Comparison of ENCODE assay signal across 10 cellular contexts in genomic region chr11:101129203-101129943, GRCh38. TPM values are rescaled to one million over a fixed set of nuclear protein-coding genes. Genes with fewer than 3 reads are reported as not detected.
DNase-seq lines count a peak whose midpoint lies in the region; ATAC-seq and TF ChIP-seq lines count a peak whose summit lies in the region.
"Had no signal": no experiment of that assay in that cellular context is flagged by ENCODE, and none has a peak within 500 bp of the region (broad histone marks: within the 10 kb centered on the region; RNA-seq: fewer than 3 reads in every experiment).

PGR (minus strand) TSS chr11:101129813; CDS start chr11:101129070, 743 bp downstream.

- peaks cover 5% of the 10 kb centered on the region for H3K27me3 ChIP-seq in muscle layer of duodenum (ENCODE audit: low read depth, low read length)
- no peaks in the 10 kb centered on the region for H3K27me3 ChIP-seq in uterus
- H3K27me3 ChIP-seq: BLaER1 had no signal

- peaks cover 3% of the 10 kb centered on the region for H3K4me1 Mint-ChIP-seq in activated naive CD8-positive, alpha-beta T cell treated with anti-CD3 and anti-CD28 coated beads, Interleukin-2, amount 10 ng/mL, durations not matched to agents 7 days and 5 days
- H3K4me1 Mint-ChIP-seq in activated naive CD8-positive, alpha-beta T cell treated with anti-CD3 and anti-CD28 coated beads, Interleukin-2, amount 50 U/mL, for 24 hours: peaks cover 2% of the 10 kb centered on the region
- peaks cover 3% of the 10 kb centered on the region for H3K4me1 Mint-ChIP-seq in activated naive CD4-positive, alpha-beta T cell treated with anti-CD3 and anti-CD28 coated beads, Interleukin-2, amount 10 ng/mL, durations not matched to agents 7 days and 5 days

- CTCF ChIA-PET in activated naive CD4-positive, alpha-beta T cell treated with anti-CD3 and anti-CD28 coated beads, Interleukin-2, amount 10 ng/mL, durations not matched to agents 7 days and 5 days (lab: Charles Lee): no interaction called here

- H3K36me3 ChIP-seq in muscle layer of duodenum (ENCODE audit: control insufficient read depth in 1 of 2, insufficient read depth in 2 of 2, low read length in 2 of 2) (no peaks in the 10 kb centered on the region), uterus (no peaks in the 10 kb centered on the region)
- H3K36me3 ChIP-seq: BLaER1 had no signal

- peak; percentile 52 to 60 for TF ChIP-seq POLR2A in uterus (IDR thresholded peaks at IDR 0.05)

- H3K27me3 Mint-ChIP-seq in activated naive CD8-positive, alpha-beta T cell treated with anti-CD3 and anti-CD28 coated beads, Interleukin-2, amount 10 ng/mL, durations not matched to agents 7 days and 5 days: peaks cover 37% of the 10 kb centered on the region
- peaks cover 50% of the 10 kb centered on the region for H3K27me3 Mint-ChIP-seq in activated naive CD8-positive, alpha-beta T cell treated with anti-CD3 and anti-CD28 coated beads, Interleukin-2, amount 50 U/mL, for 24 hours
- peaks cover 34% of the 10 kb centered on the region for H3K27me3 Mint-ChIP-seq in activated naive CD4-positive, alpha-beta T cell treated with anti-CD3 and anti-CD28 coated beads, Interleukin-2, amount 10 ng/mL, durations not matched to agents 7 days and 5 days

- H3K9me3 ChIP-seq in muscle layer of duodenum (ENCODE audit: control insufficient read depth in 1 of 2, low read length in 2 of 2) (no peaks in the 10 kb centered on the region), uterus (no peaks in the 10 kb centered on the region)

- peak within 1 kb of the TSS; percentile 63 for H3K27ac Mint-ChIP-seq in activated naive CD8-positive, alpha-beta T cell treated with anti-CD3 and anti-CD28 coated beads, Interleukin-2, amount 10 ng/mL, durations not matched to agents 7 days and 5 days
- no peak within 1 kb of the TSS for H3K27ac Mint-ChIP-seq in activated naive CD8-positive, alpha-beta T cell treated with anti-CD3 and anti-CD28 coated beads, Interleukin-2, amount 50 U/mL, for 24 hours
- no peak within 1 kb of the TSS for H3K27ac Mint-ChIP-seq in activated naive CD4-positive, alpha-beta T cell treated with anti-CD3 and anti-CD28 coated beads, Interleukin-2, amount 10 ng/mL, durations not matched to agents 7 days and 5 days
- H3K27ac Mint-ChIP-seq: activated B cell treated with CpG ODN at 0.5 μM for 24 hours had no signal

- no peaks in the 10 kb centered on the region for H3K36me3 Mint-ChIP-seq in activated naive CD8-positive, alpha-beta T cell treated with anti-CD3 and anti-CD28 coated beads, Interleukin-2, amount 10 ng/mL, durations not matched to agents 7 days and 5 days
- peaks cover 3% of the 10 kb centered on the region for H3K36me3 Mint-ChIP-seq in activated naive CD8-positive, alpha-beta T cell treated with anti-CD3 and anti-CD28 coated beads, Interleukin-2, amount 50 U/mL, for 24 hours (ENCODE audit: low read depth)
- H3K36me3 Mint-ChIP-seq in activated naive CD4-positive, alpha-beta T cell treated with anti-CD3 and anti-CD28 coated beads, Interleukin-2, amount 10 ng/mL, durations not matched to agents 7 days and 5 days: no peaks in the 10 kb centered on the region

- intact Hi-C loops in uterus (cut with DNase I; ENCODE audit: low total_unique reads): no loop called here

- no peak for ATAC-seq in activated naive CD8-positive, alpha-beta T cell treated with anti-CD3 and anti-CD28 coated beads, Interleukin-2, amount 10 ng/mL, durations not matched to agents 7 days and 5 days (ENCODE audit: low read depth)
- ATAC-seq in activated naive CD8-positive, alpha-beta T cell treated with anti-CD3 and anti-CD28 coated beads, Interleukin-2, amount 50 U/mL, for 24 hours: no peak
- ATAC-seq in esophagus mucosa: peak; percentile 39

- DNase-seq in activated naive CD8-positive, alpha-beta T cell treated with anti-CD3 and anti-CD28 coated beads, Interleukin-2, amount 10 ng/mL, durations not matched to agents 7 days and 5 days: no peak
- no peak for DNase-seq in activated naive CD8-positive, alpha-beta T cell treated with anti-CD3 and anti-CD28 coated beads, Interleukin-2, amount 50 U/mL, for 24 hours
- DNase-seq in uterus (peak; percentile 81 to 86), amygdala (lab: John Stamatoyannopoulos, UW) (no peak)
- no peak for DNase-seq in central memory CD4-positive, alpha-beta T cell
- DNase-seq in activated naive CD4-positive, alpha-beta T cell treated with anti-CD3 and anti-CD28 coated beads, Interleukin-2, amount 10 ng/mL, durations not matched to agents 7 days and 5 days: no peak
- DNase-seq: activated B cell treated with CpG ODN at 0.5 μM for 24 hours had no signal

- H3K4me1 ChIP-seq in muscle layer of duodenum (ENCODE audit: control insufficient read depth in 1 of 2, insufficient read depth in 2 of 2, low read length in 2 of 2): peaks cover 0 to 5% of the 10 kb centered on the region in 2 donors
- H3K4me1 ChIP-seq in uterus: peaks cover 0 to 7% of the 10 kb centered on the region in 2 donors
- H3K4me1 ChIP-seq: BLaER1 had no signal

- H3K4me3 ChIP-seq in muscle layer of duodenum (ENCODE audit: low read depth in 1 of 2, low read length in 2 of 2) (peak within 1 kb of the TSS; percentile 61 to 88), uterus (peak within 1 kb of the TSS; percentile 78 to 79)
- H3K4me3 ChIP-seq: BLaER1 had no signal

- H3K27ac ChIP-seq in muscle layer of duodenum (ENCODE audit: low read length) (no peak within 1 kb of the TSS), uterus (peak within 1 kb of the TSS; percentile 94 to 98)
- H3K27ac ChIP-seq: BLaER1 had no signal

- no peak within 1 kb of the TSS for H3K4me3 Mint-ChIP-seq in activated naive CD8-positive, alpha-beta T cell treated with anti-CD3 and anti-CD28 coated beads, Interleukin-2, amount 10 ng/mL, durations not matched to agents 7 days and 5 days
- H3K4me3 Mint-ChIP-seq in activated naive CD8-positive, alpha-beta T cell treated with anti-CD3 and anti-CD28 coated beads, Interleukin-2, amount 50 U/mL, for 24 hours: no peak within 1 kb of the TSS
- no peak within 1 kb of the TSS for H3K4me3 Mint-ChIP-seq in activated naive CD4-positive, alpha-beta T cell treated with anti-CD3 and anti-CD28 coated beads, Interleukin-2, amount 10 ng/mL, durations not matched to agents 7 days and 5 days
- H3K4me3 Mint-ChIP-seq: activated B cell treated with CpG ODN at 0.5 μM for 24 hours had no signal

- POLR2A ChIA-PET in activated naive CD8-positive, alpha-beta T cell treated with anti-CD3 and anti-CD28 coated beads, Interleukin-2, amount 10 ng/mL, durations not matched to agents 7 days and 5 days (lab: Charles Lee): no interaction called here

- TF ChIP-seq CTCF in uterus (IDR thresholded peaks at IDR 0.05): no peak

- peaks cover 1% of the 10 kb centered on the region for H3K9me3 Mint-ChIP-seq in activated naive CD8-positive, alpha-beta T cell treated with anti-CD3 and anti-CD28 coated beads, Interleukin-2, amount 10 ng/mL, durations not matched to agents 7 days and 5 days
- H3K9me3 Mint-ChIP-seq in activated naive CD8-positive, alpha-beta T cell treated with anti-CD3 and anti-CD28 coated beads, Interleukin-2, amount 50 U/mL, for 24 hours: peaks cover 5% of the 10 kb centered on the region
- no peaks in the 10 kb centered on the region for H3K9me3 Mint-ChIP-seq in activated naive CD4-positive, alpha-beta T cell treated with anti-CD3 and anti-CD28 coated beads, Interleukin-2, amount 10 ng/mL, durations not matched to agents 7 days and 5 days

RNA-seq across cellular contexts. Expression of gene PGR, which starts in this region (rescaled TPM):
- not detected for total RNA-seq in activated naive CD8-positive, alpha-beta T cell treated with anti-CD3 and anti-CD28 coated beads, Interleukin-2, amount 10 ng/mL, durations not matched to agents 7 days and 5 days
- total RNA-seq in esophagus mucosa (0.12 TPM), uterus (100 to 1,000 TPM in 2 of 4 donors, 10 to 100 TPM in 2; 35.2 to 145 (median 108) TPM)
- total RNA-seq: activated B cell treated with CpG ODN at 0.5 μM for 24 hours had no signal

Comparison
In these comparisons a context has a peak if more than half of its experiments do, and no peak if none do; other contexts are left out.
1. RNA of gene PGR (total RNA-seq): 35.2 to 145 TPM in uterus; 0.12 TPM in esophagus mucosa (single experiment) and not detected in activated naive CD8-positive, alpha-beta T cell treated with anti-CD3 and anti-CD28 coated beads, Interleukin-2, amount 10 ng/mL, durations not matched to agents 7 days and 5 days; every median in the first group is over 10 times any median in the second.
2. Peak in ATAC-seq in esophagus mucosa; RNA of the gene not detected or under 1 TPM.
3. DNase-seq: peak in uterus (2 of 2); none in activated naive CD8-positive, alpha-beta T cell treated with anti-CD3 and anti-CD28 coated beads, Interleukin-2, amount 10 ng/mL, durations not matched to agents 7 days and 5 days (single experiment), activated naive CD8-positive, alpha-beta T cell treated with anti-CD3 and anti-CD28 coated beads, Interleukin-2, amount 50 U/mL, for 24 hours (single experiment), central memory CD4-positive, alpha-beta T cell (single experiment), activated naive CD4-positive, alpha-beta T cell treated with anti-CD3 and anti-CD28 coated beads, Interleukin-2, amount 10 ng/mL, durations not matched to agents 7 days and 5 days (single experiment) and amygdala (0 of 56).